3 cellular contexts compared by ENCODE assay signal in the genomic region with DNA sequence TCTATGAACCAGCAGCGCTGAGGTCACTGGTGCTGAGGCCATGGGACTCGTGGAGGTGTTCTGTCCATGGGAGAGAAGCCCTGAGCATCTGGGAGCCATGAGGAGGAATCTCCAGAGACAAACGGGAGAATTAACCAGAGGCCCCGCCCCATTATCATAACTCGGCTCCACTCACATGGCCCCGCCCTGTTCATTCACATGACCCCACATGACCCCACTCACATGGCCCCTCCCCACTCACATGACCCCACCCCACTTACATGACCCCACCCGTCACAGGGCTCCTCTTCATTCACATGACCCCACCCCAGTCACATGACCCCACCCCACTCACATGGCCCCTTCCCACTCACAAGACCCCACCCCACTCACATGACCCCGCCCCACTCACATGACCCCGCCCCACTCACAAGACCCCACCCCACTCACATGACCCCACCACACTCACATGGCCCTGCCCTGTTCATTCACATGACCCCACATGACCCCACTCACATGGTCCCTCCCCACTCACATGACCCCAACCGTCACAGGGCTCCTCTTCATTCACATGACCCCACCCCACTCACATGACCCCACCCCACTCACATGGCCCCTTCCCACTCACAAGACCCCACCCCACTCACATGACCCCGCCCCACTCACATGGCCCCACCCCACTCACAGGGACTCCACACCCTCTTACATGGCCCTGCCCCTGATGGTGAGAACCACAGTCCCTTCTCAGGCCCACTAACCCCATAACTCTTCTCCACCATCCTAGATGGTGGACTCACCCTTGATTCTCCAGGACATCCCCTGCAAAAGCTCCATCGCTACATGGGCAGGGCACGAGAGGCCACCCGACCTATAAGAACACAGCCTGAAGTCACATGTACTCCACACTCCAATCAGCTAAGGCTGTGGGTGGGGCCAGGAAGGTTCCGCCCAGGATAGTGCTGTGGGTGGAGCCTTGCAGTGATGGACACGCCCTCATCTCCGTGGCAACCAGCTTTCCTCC.
TF ChIP-seq lines count a peak whose summit lies in the region.

No MANE protein-coding gene starts in this region.

TF ChIP-seq in HepG2, 621 proteins besides CTCF, POLR2A, EP300 and RAD21:
- TF ChIP-seq, protein P1, sequence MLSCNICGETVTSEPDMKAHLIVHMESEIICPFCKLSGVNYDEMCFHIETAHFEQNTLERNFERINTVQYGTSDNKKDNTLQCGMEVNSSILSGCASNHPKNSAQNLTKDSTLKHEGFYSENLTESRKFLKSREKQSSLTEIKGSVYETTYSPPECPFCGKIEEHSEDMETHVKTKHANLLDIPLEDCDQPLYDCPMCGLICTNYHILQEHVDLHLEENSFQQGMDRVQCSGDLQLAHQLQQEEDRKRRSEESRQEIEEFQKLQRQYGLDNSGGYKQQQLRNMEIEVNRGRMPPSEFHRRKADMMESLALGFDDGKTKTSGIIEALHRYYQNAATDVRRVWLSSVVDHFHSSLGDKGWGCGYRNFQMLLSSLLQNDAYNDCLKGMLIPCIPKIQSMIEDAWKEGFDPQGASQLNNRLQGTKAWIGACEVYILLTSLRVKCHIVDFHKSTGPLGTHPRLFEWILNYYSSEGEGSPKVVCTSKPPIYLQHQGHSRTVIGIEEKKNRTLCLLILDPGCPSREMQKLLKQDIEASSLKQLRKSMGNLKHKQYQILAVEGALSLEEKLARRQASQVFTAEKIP (CRISPR knock-in tag; IDR thresholded peaks at IDR 0.05; ENCODE audit: borderline replicate concordance) = no peak
- TF ChIP-seq MZF1 (CRISPR knock-in tag; IDR thresholded peaks at IDR 0.05; ENCODE audit: borderline replicate concordance) (no peak), ZNF839 (CRISPR knock-in tag; IDR thresholded peaks at IDR 0.05; ENCODE audit: borderline replicate concordance) (no peak), MAF1 (CRISPR knock-in tag; IDR thresholded peaks at IDR 0.05; ENCODE audit: borderline replicate concordance) (no peak), SALL2 (CRISPR knock-in tag; IDR thresholded peaks at IDR 0.05) (no peak), CBX5 (CRISPR knock-in tag; IDR thresholded peaks at IDR 0.05; ENCODE audit: borderline replicate concordance) (no peak)
- TF ChIP-seq, protein P2, sequence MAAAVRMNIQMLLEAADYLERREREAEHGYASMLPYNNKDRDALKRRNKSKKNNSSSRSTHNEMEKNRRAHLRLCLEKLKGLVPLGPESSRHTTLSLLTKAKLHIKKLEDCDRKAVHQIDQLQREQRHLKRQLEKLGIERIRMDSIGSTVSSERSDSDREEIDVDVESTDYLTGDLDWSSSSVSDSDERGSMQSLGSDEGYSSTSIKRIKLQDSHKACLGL (CRISPR knock-in tag; IDR thresholded peaks at IDR 0.05) = no peak

TF ChIP-seq in Ishikawa, 13 proteins besides CTCF, POLR2A, EP300 and RAD21:
- TF ChIP-seq, protein P3, sequence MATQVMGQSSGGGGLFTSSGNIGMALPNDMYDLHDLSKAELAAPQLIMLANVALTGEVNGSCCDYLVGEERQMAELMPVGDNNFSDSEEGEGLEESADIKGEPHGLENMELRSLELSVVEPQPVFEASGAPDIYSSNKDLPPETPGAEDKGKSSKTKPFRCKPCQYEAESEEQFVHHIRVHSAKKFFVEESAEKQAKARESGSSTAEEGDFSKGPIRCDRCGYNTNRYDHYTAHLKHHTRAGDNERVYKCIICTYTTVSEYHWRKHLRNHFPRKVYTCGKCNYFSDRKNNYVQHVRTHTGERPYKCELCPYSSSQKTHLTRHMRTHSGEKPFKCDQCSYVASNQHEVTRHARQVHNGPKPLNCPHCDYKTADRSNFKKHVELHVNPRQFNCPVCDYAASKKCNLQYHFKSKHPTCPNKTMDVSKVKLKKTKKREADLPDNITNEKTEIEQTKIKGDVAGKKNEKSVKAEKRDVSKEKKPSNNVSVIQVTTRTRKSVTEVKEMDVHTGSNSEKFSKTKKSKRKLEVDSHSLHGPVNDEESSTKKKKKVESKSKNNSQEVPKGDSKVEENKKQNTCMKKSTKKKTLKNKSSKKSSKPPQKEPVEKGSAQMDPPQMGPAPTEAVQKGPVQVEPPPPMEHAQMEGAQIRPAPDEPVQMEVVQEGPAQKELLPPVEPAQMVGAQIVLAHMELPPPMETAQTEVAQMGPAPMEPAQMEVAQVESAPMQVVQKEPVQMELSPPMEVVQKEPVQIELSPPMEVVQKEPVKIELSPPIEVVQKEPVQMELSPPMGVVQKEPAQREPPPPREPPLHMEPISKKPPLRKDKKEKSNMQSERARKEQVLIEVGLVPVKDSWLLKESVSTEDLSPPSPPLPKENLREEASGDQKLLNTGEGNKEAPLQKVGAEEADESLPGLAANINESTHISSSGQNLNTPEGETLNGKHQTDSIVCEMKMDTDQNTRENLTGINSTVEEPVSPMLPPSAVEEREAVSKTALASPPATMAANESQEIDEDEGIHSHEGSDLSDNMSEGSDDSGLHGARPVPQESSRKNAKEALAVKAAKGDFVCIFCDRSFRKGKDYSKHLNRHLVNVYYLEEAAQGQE (IDR thresholded peaks at IDR 0.05; ENCODE audit: low read depth) = no peak
- TF ChIP-seq EGR1 (IDR thresholded peaks at IDR 0.05) = no peak
- TF ChIP-seq TAF1 (IDR thresholded peaks at IDR 0.05; ENCODE audit: low read depth) = no peak
- TF ChIP-seq, protein P4, sequence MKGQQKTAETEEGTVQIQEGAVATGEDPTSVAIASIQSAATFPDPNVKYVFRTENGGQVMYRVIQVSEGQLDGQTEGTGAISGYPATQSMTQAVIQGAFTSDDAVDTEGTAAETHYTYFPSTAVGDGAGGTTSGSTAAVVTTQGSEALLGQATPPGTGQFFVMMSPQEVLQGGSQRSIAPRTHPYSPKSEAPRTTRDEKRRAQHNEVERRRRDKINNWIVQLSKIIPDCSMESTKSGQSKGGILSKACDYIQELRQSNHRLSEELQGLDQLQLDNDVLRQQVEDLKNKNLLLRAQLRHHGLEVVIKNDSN (IDR thresholded peaks at IDR 0.05) = peak; percentile 68

TF ChIP-seq in GM12878, 131 proteins besides CTCF, POLR2A, EP300 and RAD21 (continued from another document):
- TF ChIP-seq SREBF2 (IDR thresholded peaks at IDR 0.05; ENCODE audit: low read length) (no peak), TCF7 (IDR thresholded peaks at IDR 0.05; ENCODE audit: borderline replicate concordance) (no peak), MXI1 (IDR thresholded peaks at IDR 0.05; ENCODE audit: low read depth, low read length) (no peak)
- TF ChIP-seq, protein P5, sequence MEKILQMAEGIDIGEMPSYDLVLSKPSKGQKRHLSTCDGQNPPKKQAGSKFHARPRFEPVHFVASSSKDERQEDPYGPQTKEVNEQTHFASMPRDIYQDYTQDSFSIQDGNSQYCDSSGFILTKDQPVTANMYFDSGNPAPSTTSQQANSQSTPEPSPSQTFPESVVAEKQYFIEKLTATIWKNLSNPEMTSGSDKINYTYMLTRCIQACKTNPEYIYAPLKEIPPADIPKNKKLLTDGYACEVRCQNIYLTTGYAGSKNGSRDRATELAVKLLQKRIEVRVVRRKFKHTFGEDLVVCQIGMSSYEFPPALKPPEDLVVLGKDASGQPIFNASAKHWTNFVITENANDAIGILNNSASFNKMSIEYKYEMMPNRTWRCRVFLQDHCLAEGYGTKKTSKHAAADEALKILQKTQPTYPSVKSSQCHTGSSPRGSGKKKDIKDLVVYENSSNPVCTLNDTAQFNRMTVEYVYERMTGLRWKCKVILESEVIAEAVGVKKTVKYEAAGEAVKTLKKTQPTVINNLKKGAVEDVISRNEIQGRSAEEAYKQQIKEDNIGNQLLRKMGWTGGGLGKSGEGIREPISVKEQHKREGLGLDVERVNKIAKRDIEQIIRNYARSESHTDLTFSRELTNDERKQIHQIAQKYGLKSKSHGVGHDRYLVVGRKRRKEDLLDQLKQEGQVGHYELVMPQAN (conservative IDR thresholded peaks at IDR 0.05) = no peak
- TF ChIP-seq, protein P6, sequence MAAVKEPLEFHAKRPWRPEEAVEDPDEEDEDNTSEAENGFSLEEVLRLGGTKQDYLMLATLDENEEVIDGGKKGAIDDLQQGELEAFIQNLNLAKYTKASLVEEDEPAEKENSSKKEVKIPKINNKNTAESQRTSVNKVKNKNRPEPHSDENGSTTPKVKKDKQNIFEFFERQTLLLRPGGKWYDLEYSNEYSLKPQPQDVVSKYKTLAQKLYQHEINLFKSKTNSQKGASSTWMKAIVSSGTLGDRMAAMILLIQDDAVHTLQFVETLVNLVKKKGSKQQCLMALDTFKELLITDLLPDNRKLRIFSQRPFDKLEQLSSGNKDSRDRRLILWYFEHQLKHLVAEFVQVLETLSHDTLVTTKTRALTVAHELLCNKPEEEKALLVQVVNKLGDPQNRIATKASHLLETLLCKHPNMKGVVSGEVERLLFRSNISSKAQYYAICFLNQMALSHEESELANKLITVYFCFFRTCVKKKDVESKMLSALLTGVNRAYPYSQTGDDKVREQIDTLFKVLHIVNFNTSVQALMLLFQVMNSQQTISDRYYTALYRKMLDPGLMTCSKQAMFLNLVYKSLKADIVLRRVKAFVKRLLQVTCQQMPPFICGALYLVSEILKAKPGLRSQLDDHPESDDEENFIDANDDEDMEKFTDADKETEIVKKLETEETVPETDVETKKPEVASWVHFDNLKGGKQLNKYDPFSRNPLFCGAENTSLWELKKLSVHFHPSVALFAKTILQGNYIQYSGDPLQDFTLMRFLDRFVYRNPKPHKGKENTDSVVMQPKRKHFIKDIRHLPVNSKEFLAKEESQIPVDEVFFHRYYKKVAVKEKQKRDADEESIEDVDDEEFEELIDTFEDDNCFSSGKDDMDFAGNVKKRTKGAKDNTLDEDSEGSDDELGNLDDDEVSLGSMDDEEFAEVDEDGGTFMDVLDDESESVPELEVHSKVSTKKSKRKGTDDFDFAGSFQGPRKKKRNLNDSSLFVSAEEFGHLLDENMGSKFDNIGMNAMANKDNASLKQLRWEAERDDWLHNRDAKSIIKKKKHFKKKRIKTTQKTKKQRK (IDR thresholded peaks at IDR 0.05; ENCODE audit: low read depth, low read length) = no peak
- TF ChIP-seq, protein P7, sequence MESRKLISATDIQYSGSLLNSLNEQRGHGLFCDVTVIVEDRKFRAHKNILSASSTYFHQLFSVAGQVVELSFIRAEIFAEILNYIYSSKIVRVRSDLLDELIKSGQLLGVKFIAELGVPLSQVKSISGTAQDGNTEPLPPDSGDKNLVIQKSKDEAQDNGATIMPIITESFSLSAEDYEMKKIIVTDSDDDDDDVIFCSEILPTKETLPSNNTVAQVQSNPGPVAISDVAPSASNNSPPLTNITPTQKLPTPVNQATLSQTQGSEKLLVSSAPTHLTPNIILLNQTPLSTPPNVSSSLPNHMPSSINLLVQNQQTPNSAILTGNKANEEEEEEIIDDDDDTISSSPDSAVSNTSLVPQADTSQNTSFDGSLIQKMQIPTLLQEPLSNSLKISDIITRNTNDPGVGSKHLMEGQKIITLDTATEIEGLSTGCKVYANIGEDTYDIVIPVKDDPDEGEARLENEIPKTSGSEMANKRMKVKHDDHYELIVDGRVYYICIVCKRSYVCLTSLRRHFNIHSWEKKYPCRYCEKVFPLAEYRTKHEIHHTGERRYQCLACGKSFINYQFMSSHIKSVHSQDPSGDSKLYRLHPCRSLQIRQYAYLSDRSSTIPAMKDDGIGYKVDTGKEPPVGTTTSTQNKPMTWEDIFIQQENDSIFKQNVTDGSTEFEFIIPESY (IDR thresholded peaks at IDR 0.05) = no peak
- TF ChIP-seq, protein P4 (IDR thresholded peaks at IDR 0.05; ENCODE audit: borderline replicate concordance, extremely low read length, insufficient read depth, low read depth, low read length) = peak; percentile 20
